Comparison of ENCODE assay signal across 14 cellular contexts in genomic region chr2:157471078-157471477, GRCh38. TPM values are rescaled to one million over a fixed set of nuclear protein-coding genes. Genes with fewer than 3 reads are reported as not detected.
DNase-seq lines count a peak whose midpoint lies in the region; ATAC-seq and TF ChIP-seq lines count a peak whose summit lies in the region.
"Had no signal": no experiment of that assay in that cellular context is flagged by ENCODE, and none has a peak within 500 bp of the region (broad histone marks: within the 10 kb centered on the region; RNA-seq: fewer than 3 reads in every experiment).

No MANE protein-coding gene starts in this region.

- no peaks in the 10 kb centered on the region for H3K9me3 ChIP-seq in neutrophil
- H3K9me3 ChIP-seq: tibial artery had no signal

- peak; percentile 61 for DNase-seq in NK-92 treated with Interleukin-12 subunit alpha and Interleukin-12 subunit beta, amount 100 ng/mL, for 24 hours (lab: John Stamatoyannopoulos, UW)
- DNase-seq in NK-92 (lab: John Stamatoyannopoulos, UW; ENCODE audit: unreplicated experiment), result no peak
- peak; percentile 34 for DNase-seq in RPMI8226
- no peak for DNase-seq in kidney tubule cell (ENCODE audit: low spot score)
- DNase-seq in ureter (ENCODE audit: low spot score), result no peak
- DNase-seq: 8988T; activated effector memory CD4-positive, alpha-beta T cell treated with Interleukin-2 at 50 U/mL for 16 hours; left cardiac atrium; NCI-H2081 treated with DMSO at 0.1 percent for 48 hours; posterior cingulate gyrus; tibial artery had no signal

- TF ChIP-seq CTCF in neutrophil (IDR thresholded peaks at IDR 0.05), result no peak

- H3K27me3 ChIP-seq in neutrophil, result no peaks in the 10 kb centered on the region
- H3K27me3 ChIP-seq: tibial artery had no signal

- no peaks in the 10 kb centered on the region for H3K36me3 ChIP-seq in neutrophil
- H3K36me3 ChIP-seq: tibial artery had no signal

- peaks cover 36 to 46% of the 10 kb centered on the region in 2 experiments for H3K4me1 ChIP-seq in neutrophil (ENCODE audit: control insufficient read depth in 1 of 2, insufficient read depth in 1 of 2, low read depth in 1 of 2, low read length in 1 of 2)
- H3K4me1 ChIP-seq: tibial artery had no signal

- ATAC-seq in GM21717 (IDR thresholded peaks at IDR 0.05; ENCODE audit: unreplicated experiment) (peak; percentile 27), GM18517 (IDR thresholded peaks at IDR 0.05; ENCODE audit: unreplicated experiment) (no peak)
- ATAC-seq: left cardiac atrium had no signal

- H3K27ac ChIP-seq in neutrophil, result peak overlapping the region; percentile 97
- H3K27ac ChIP-seq: tibial artery had no signal

- no peak overlapping the region for H3K4me3 ChIP-seq in neutrophil (ENCODE audit: low read depth in 1 of 2, low read length in 1 of 2)
- H3K4me3 ChIP-seq: tibial artery had no signal

RNA-seq across cellular contexts. Expression of gene CYTIP, which starts 27.2 kb away (rescaled TPM):
- total RNA-seq in ureter, result 15.8 TPM

Comparison
In these comparisons a context has a peak if more than half of its experiments do, and no peak if none do; other contexts are left out.
1. DNase-seq: peak in NK-92 treated with Interleukin-12 subunit alpha and Interleukin-12 subunit beta, amount 100 ng/mL, for 24 hours (single experiment) and RPMI8226 (single experiment); none in NK-92 (single experiment), kidney tubule cell (single experiment) and ureter (single experiment).